ENCODE assay signal across 1 cellular context in the genomic region with DNA sequence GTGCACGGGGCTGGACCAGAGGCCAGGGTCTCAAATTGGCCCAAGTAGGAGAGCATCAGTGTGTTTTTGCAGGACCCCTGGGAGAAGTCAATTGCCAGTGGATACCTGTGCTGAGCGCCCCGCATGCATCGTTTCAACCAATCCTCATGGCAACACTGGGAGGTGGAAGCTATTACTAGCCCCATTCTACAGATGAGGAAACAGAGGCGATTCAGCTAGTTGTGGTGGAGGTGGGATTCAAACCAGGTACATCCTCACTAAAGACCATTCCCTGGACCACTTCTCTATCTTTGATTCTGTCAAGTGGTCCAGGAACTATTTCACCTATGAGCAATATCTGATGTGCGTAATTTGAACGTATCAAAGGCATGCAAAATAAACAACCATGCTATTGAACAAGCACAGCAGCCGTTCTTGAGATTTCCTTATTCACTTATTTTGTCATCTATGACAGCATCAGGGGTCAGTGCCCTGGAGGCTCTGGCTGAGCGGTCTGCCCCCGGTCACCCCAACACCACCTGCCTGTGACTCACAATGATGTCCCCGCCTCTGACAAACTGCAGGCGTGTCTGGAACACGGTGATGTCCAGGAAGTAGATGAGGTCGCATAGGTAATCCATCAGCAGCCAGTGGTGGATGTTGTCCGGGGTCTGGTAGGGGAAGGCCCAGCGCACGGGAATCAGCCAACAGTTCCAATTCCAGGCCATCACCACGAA.
TF ChIP-seq lines count a peak whose summit lies in the region.

No MANE protein-coding gene starts in this region.

TF ChIP-seq in HCT116, 20 proteins besides CTCF, POLR2A, EP300 and RAD21:
- TF ChIP-seq YY1 (IDR thresholded peaks at IDR 0.05; ENCODE audit: extremely low read depth, insufficient replicate concordance, low read depth, low read length) (no peak), EGR1 (IDR thresholded peaks at IDR 0.05; ENCODE audit: low read depth) (no peak), SIN3A (IDR thresholded peaks at IDR 0.05; ENCODE audit: low read depth) (no peak), EZH2phosphoT487 (IDR thresholded peaks at IDR 0.05; ENCODE audit: borderline replicate concordance) (no peak), ZFX (IDR thresholded peaks at IDR 0.05) (no peak), EZH2 (IDR thresholded peaks at IDR 0.05) (no peak), SP1 (IDR thresholded peaks at IDR 0.05; ENCODE audit: low read depth) (no peak), TCF7L2 (IDR thresholded peaks at IDR 0.05; ENCODE audit: borderline replicate concordance, extremely low read depth, insufficient read depth, insufficient read length) (no peak), ELF1 (IDR thresholded peaks at IDR 0.05; ENCODE audit: borderline replicate concordance, low read depth) (no peak), CEBPB (IDR thresholded peaks at IDR 0.05; ENCODE audit: low read depth) (no peak), FOSL1 (IDR thresholded peaks at IDR 0.05; ENCODE audit: low read depth) (no peak), ZNF274 (IDR thresholded peaks at IDR 0.05; ENCODE audit: low read depth, low read length) (no peak), JUND (IDR thresholded peaks at IDR 0.05) (no peak)
- TF ChIP-seq, protein P1, sequence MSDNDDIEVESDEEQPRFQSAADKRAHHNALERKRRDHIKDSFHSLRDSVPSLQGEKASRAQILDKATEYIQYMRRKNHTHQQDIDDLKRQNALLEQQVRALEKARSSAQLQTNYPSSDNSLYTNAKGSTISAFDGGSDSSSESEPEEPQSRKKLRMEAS (IDR thresholded peaks at IDR 0.05), result no peak
- TF ChIP-seq, protein P2, sequence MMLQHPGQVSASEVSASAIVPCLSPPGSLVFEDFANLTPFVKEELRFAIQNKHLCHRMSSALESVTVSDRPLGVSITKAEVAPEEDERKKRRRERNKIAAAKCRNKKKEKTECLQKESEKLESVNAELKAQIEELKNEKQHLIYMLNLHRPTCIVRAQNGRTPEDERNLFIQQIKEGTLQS (IDR thresholded peaks at IDR 0.05), result no peak
- TF ChIP-seq, protein P3, sequence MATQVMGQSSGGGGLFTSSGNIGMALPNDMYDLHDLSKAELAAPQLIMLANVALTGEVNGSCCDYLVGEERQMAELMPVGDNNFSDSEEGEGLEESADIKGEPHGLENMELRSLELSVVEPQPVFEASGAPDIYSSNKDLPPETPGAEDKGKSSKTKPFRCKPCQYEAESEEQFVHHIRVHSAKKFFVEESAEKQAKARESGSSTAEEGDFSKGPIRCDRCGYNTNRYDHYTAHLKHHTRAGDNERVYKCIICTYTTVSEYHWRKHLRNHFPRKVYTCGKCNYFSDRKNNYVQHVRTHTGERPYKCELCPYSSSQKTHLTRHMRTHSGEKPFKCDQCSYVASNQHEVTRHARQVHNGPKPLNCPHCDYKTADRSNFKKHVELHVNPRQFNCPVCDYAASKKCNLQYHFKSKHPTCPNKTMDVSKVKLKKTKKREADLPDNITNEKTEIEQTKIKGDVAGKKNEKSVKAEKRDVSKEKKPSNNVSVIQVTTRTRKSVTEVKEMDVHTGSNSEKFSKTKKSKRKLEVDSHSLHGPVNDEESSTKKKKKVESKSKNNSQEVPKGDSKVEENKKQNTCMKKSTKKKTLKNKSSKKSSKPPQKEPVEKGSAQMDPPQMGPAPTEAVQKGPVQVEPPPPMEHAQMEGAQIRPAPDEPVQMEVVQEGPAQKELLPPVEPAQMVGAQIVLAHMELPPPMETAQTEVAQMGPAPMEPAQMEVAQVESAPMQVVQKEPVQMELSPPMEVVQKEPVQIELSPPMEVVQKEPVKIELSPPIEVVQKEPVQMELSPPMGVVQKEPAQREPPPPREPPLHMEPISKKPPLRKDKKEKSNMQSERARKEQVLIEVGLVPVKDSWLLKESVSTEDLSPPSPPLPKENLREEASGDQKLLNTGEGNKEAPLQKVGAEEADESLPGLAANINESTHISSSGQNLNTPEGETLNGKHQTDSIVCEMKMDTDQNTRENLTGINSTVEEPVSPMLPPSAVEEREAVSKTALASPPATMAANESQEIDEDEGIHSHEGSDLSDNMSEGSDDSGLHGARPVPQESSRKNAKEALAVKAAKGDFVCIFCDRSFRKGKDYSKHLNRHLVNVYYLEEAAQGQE (IDR thresholded peaks at IDR 0.05; ENCODE audit: low read depth), result no peak
